In the genomic region with DNA sequence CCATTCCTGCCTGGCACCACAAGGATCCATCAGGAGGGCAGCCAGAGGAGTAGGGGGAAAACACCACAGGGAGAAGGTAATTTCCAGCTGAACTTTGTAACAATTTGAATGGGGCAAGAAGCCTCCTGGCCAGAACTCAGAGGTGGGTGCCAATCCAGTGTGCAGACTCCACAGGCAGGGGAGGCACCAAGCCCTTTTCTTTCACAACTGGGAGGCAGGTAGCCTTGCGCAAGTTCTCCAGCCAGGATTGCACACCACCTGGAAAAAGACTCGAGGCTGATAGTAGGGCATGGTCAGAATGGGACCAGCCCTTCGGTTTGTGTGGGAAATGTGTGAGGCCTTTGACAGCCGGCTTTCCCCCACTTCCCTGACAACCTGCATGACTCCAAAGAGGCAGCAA, we compare ENCODE assay signal across 18 cellular contexts.
"Had no signal": no experiment of that assay in that cellular context is flagged by ENCODE, and none has a peak within 500 bp of the region (broad histone marks: within the 10 kb centered on the region; RNA-seq: fewer than 3 reads in every experiment).

No MANE protein-coding gene starts in this region.

- H3K4me1 Mint-ChIP-seq: IgD-negative memory B cell had no signal

- H3K4me3 Mint-ChIP-seq: IgD-negative memory B cell had no signal

- H3K9me3 ChIP-seq: SJSA1 had no signal

- H3K4me1 ChIP-seq: SJSA1 had no signal

- H3K36me3 ChIP-seq: MG63, SJSA1 had no signal

- H3K27ac Mint-ChIP-seq: IgD-negative memory B cell had no signal

- H3K27ac ChIP-seq: SJSA1, SK-N-MC had no signal

- DNase-seq: MG63, NCI-H1092, NCI-H1436, NCI-H187, NCI-H2029, NCI-H2081 treated with DMSO at 0.1 percent for 48 hours, NCI-H2171, NCI-H226, NCI-H446, NCI-H510A, NCI-H524 treated with DMSO at 0.1 percent for 48 hours, NCI-H774, Right ventricle myocardium superior, RPMI8226, SIG-M5 had no signal

- H3K4me3 ChIP-seq: MG63, SJSA1, SK-N-MC had no signal

- H3K27me3 ChIP-seq: MG63, SJSA1 had no signal
